ENCODE assay signal across 10 cellular contexts in the genomic region with DNA sequence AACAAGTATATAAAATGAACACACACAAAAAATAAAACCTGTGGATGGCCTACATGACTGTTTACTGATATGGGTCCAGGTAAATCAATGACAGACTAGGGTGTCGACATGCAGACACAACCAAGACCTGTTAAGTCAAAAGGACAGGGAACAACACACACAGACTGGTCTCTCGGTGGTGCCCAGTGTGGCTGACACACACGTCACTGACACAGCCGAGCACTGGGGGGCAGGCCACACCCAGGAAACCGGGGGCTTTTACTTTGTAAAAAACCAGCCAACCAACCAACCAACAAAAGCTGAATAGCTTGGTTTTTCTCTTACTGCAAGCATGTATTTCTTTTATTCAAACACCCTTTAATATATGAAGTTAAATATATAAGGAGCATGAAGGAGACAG. TPM values are rescaled to one million over a fixed set of nuclear protein-coding genes. Genes with fewer than 3 reads are reported as not detected.
DNase-seq lines count a peak whose midpoint lies in the region; ATAC-seq and TF ChIP-seq lines count a peak whose summit lies in the region.
"Had no signal": no experiment of that assay in that cellular context is flagged by ENCODE, and none has a peak within 500 bp of the region (broad histone marks: within the 10 kb centered on the region; RNA-seq: fewer than 3 reads in every experiment).

No MANE protein-coding gene starts in this region.

- H3K18ac ChIP-seq in IMR-90 (ENCODE audit: low read depth, low read length), result no peak overlapping the region

- H3K9me1 ChIP-seq in IMR-90 (ENCODE audit: insufficient read depth, low read length), result no peaks in the 10 kb centered on the region

- H2AFZ ChIP-seq in IMR-90 (replicated peaks; ENCODE audit: low read length, poor library complexity) (no peak overlapping the region), PC-9 (no peak overlapping the region)

- H2AK9ac ChIP-seq in IMR-90 (replicated peaks; ENCODE audit: low read depth, low read length, poor library complexity), result no peak overlapping the region

- BruUV-seq in IMR-90 (replicated peaks; lab: Mats Ljungman, UMichigan), result no TSS peak
- no TSS peak for BruUV-seq in PC-9 (replicated peaks; lab: Mats Ljungman, UMichigan)

- ATAC-seq in CD4-positive, alpha-beta T cell (ENCODE audit: poor library complexity), result peak; percentile 46
- ATAC-seq in IMR-90 (ENCODE audit: low read depth) (no peak), lower lobe of right lung (no peak), mucosa of descending colon (no peak), HG03457 (IDR thresholded peaks at IDR 0.05; ENCODE audit: unreplicated experiment) (no peak)
- ATAC-seq: heart left ventricle had no signal

- no peak for TF ChIP-seq CTCF in CD4-positive, alpha-beta T cell (IDR thresholded peaks at IDR 0.05)
- TF ChIP-seq CTCF in IMR-90 (conservative IDR thresholded peaks at IDR 0.05; ENCODE audit: low read depth, low read length) (no peak), lower lobe of right lung (IDR thresholded peaks at IDR 0.05) (no peak), mucosa of descending colon (IDR thresholded peaks at IDR 0.05) (no peak), PC-9 (conservative IDR thresholded peaks at IDR 0.05) (no peak)

- no peak overlapping the region for H2BK5ac ChIP-seq in IMR-90 (ENCODE audit: low read depth, low read length, poor library complexity, severe bottlenecking)

- H3K27ac Mint-ChIP-seq in CD4-positive, alpha-beta T cell, result no peak overlapping the region
- no peak overlapping the region for H3K27ac Mint-ChIP-seq in T-helper 2 cell treated with Interferon-gamma antibody and Interleukin-4, amounts not matched to agents 5 μg/mL and 100 μg/mL, for 36 hours

- CTCF ChIA-PET in CD4-positive, alpha-beta T cell (lab: Charles Lee), result interaction anchor here (1.6 kb wide), 1 partner anchor 10 kb away, joined by 3 read pairs; no protein-coding TSS in a partner anchor
- CTCF ChIA-PET in IMR-90 (lab: Yijun Ruan, JAX), result no interaction called here
- CTCF ChIA-PET in PC-9 (lab: Charles Lee), result no interaction called here

- dilution Hi-C loops in IMR-90 (cut with HindIII; ENCODE audit: low sequenced_read_pairs, unreplicated experiment), result no loop called here

- no peak overlapping the region for H4K5ac ChIP-seq in IMR-90 (ENCODE audit: low read depth, low read length)

- H3K27ac ChIP-seq in CD4-positive, alpha-beta T cell (ENCODE audit: low read depth, low read length), result no peak overlapping the region
- no peak overlapping the region for H3K27ac ChIP-seq in IMR-90 (ENCODE audit: insufficient read depth, low read length)
- H3K27ac ChIP-seq in lower lobe of right lung, result no peak overlapping the region
- H3K27ac ChIP-seq in PC-9, result no peak overlapping the region
- H3K27ac ChIP-seq: heart left ventricle had no signal

- no peak overlapping the region for H3K56ac ChIP-seq in IMR-90 (ENCODE audit: extremely low read depth, insufficient read depth, low read length)

- H4K8ac ChIP-seq in IMR-90 (ENCODE audit: low read depth in 2 of 2, low read length in 2 of 2), result no peak overlapping the region

- H4K20me1 ChIP-seq in IMR-90 (ENCODE audit: insufficient read depth, low read length), result no peaks in the 10 kb centered on the region
- H4K20me1 ChIP-seq in PC-9 (ENCODE audit: insufficient read depth), result no peaks in the 10 kb centered on the region; the same call in 1 of the 2 replicates

- no peaks in the 10 kb centered on the region for H3K79me1 ChIP-seq in IMR-90 (ENCODE audit: low read depth in 1 of 2, low read length in 2 of 2)

- H3K4me2 ChIP-seq in IMR-90 (ENCODE audit: low read depth, low read length), result no peak overlapping the region
- H3K4me2 ChIP-seq in PC-9, result no peak overlapping the region

- no peak overlapping the region for H3K14ac ChIP-seq in IMR-90 (replicated peaks; ENCODE audit: low read depth, low read length)

- 37% methylated on average over 3 of the region's 5 CpGs; no CpG with 5 or more reads in 1 of the 2 experiments for WGBS in IMR-90 (ENCODE audit: extremely low coverage in 2 of 2, insufficient read length in 1 of 2), 2 experiments

- DNase-seq in CD4-positive, alpha-beta T cell, result peak in 7 of 10 experiments; percentile 13 to 58 (median 29)
- DNase-seq in IMR-90 (no peak), activated T-cell treated with anti-CD3 and anti-CD28 coated beads for 1 hour (ENCODE audit: low read depth) (peak; percentile 11), lower lobe of right lung (peak; percentile 32), mucosa of descending colon (no peak), PC-9 (no peak)
- no peak for DNase-seq in T-helper 2 cell treated with Interferon-gamma antibody and Interleukin-4, amounts not matched to agents 5 μg/mL and 100 μg/mL, for 36 hours (ENCODE audit: low spot score)
- DNase-seq: heart left ventricle had no signal

- H2AK5ac ChIP-seq in IMR-90 (ENCODE audit: low read depth, low read length), result no peak overlapping the region

- no peak overlapping the region for H2BK15ac ChIP-seq in IMR-90 (ENCODE audit: low read depth, low read length)

- no peaks in the 10 kb centered on the region for H3K36me3 ChIP-seq in IMR-90 (ENCODE audit: control insufficient read depth, insufficient read depth, low read length)
- no peaks in the 10 kb centered on the region for H3K36me3 ChIP-seq in lower lobe of right lung
- no peaks in the 10 kb centered on the region for H3K36me3 ChIP-seq in mucosa of descending colon (ENCODE audit: low read depth)
- no peaks in the 10 kb centered on the region for H3K36me3 ChIP-seq in PC-9 (ENCODE audit: low read depth)
- H3K36me3 ChIP-seq: heart left ventricle had no signal

- no peaks in the 10 kb centered on the region for H3K9me2 ChIP-seq in PC-9 (ENCODE audit: insufficient read depth)

- H3K4me1 Mint-ChIP-seq in CD4-positive, alpha-beta T cell (ENCODE audit: low read depth), result peaks cover 4% of the 10 kb centered on the region
- H3K4me1 Mint-ChIP-seq in T-helper 2 cell treated with Interferon-gamma antibody and Interleukin-4, amounts not matched to agents 5 μg/mL and 100 μg/mL, for 36 hours (ENCODE audit: low read depth), result no peaks in the 10 kb centered on the region

- H3K4ac ChIP-seq in IMR-90 (ENCODE audit: low read depth, low read length), result no peak overlapping the region

- H3K4me1 ChIP-seq in IMR-90 (ENCODE audit: control insufficient read depth, insufficient read depth, low read length) (no peaks in the 10 kb centered on the region), lower lobe of right lung (no peaks in the 10 kb centered on the region), mucosa of descending colon (ENCODE audit: low read depth) (no peaks in the 10 kb centered on the region), PC-9 (replicated peaks; ENCODE audit: insufficient read depth) (no peaks in the 10 kb centered on the region)

- H3K4me3 Mint-ChIP-seq in CD4-positive, alpha-beta T cell, result no peak overlapping the region
- H3K4me3 Mint-ChIP-seq in T-helper 2 cell treated with Interferon-gamma antibody and Interleukin-4, amounts not matched to agents 5 μg/mL and 100 μg/mL, for 36 hours, result no peak overlapping the region

- peak; percentile 25; the same call in 1 of the 2 replicates for TF ChIP-seq RAD21 in IMR-90 (IDR thresholded peaks at IDR 0.05; ENCODE audit: low read length)

- no peak overlapping the region for H2BK120ac ChIP-seq in IMR-90 (ENCODE audit: low read depth, low read length)

- H3K9me3 ChIP-seq in CD4-positive, alpha-beta T cell (ENCODE audit: control insufficient read depth, low read length), result no peaks in the 10 kb centered on the region
- H3K9me3 ChIP-seq in IMR-90 (ENCODE audit: control insufficient read depth, insufficient read depth, low read length) (no peaks in the 10 kb centered on the region; the same call in 1 of the 2 replicates), lower lobe of right lung (no peaks in the 10 kb centered on the region), mucosa of descending colon (no peaks in the 10 kb centered on the region), PC-9 (ENCODE audit: insufficient read depth, low read depth) (no peaks in the 10 kb centered on the region)
- H3K9me3 ChIP-seq: heart left ventricle had no signal

- H3K27me3 ChIP-seq in CD4-positive, alpha-beta T cell (ENCODE audit: control insufficient read depth, insufficient read depth, low read length), result peaks cover 24% of the 10 kb centered on the region
- H3K27me3 ChIP-seq in IMR-90 (ENCODE audit: control insufficient read depth, insufficient read depth, low read length) (peaks cover 72% of the 10 kb centered on the region), lower lobe of right lung (ENCODE audit: low read depth) (peaks cover 51% of the 10 kb centered on the region), PC-9 (ENCODE audit: insufficient read depth, low read depth) (peaks cover 94% of the 10 kb centered on the region)

- no peak overlapping the region for H2BK20ac ChIP-seq in IMR-90 (ENCODE audit: low read depth, low read length)

- in situ Hi-C loops in IMR-90 (cut with MboI; ENCODE audit: low sequenced_read_pairs), result no loop called here

- H3F3A ChIP-seq in PC-9 (ENCODE audit: insufficient read depth, low read depth), result peaks cover 6% of the 10 kb centered on the region; the same call in 1 of the 2 replicates

- intact Hi-C loops in CD4-positive, alpha-beta T cell (cut with DNase I, micrococcal nuclease), result loop anchor here (2.0 to 5.0 kb wide), 3 partner anchors 113 to 391 kb away; no protein-coding TSS in a partner anchor
- intact Hi-C loops in IMR-90 (cut with micrococcal nuclease) (loop anchor here (10.0 kb wide), 1 partner anchor 121 kb away; no protein-coding TSS in a partner anchor), lower lobe of right lung (cut with DNase I) (no loop called here), mucosa of descending colon (cut with DNase I, micrococcal nuclease) (no loop called here), PC-9 (cut with micrococcal nuclease; ENCODE audit: unreplicated experiment) (no loop called here)

- no peaks in the 10 kb centered on the region for H3K9me3 Mint-ChIP-seq in CD4-positive, alpha-beta T cell
- no peaks in the 10 kb centered on the region for H3K9me3 Mint-ChIP-seq in T-helper 2 cell treated with Interferon-gamma antibody and Interleukin-4, amounts not matched to agents 5 μg/mL and 100 μg/mL, for 36 hours

- no peak overlapping the region for H3K4me3 ChIP-seq in IMR-90 (ENCODE audit: insufficient read depth, low read depth, low read length)
- H3K4me3 ChIP-seq in lower lobe of right lung, result no peak overlapping the region
- H3K4me3 ChIP-seq in mucosa of descending colon, result no peak overlapping the region
- no peak overlapping the region for H3K4me3 ChIP-seq in PC-9
- H3K4me3 ChIP-seq: heart left ventricle had no signal

- no peaks in the 10 kb centered on the region for H3K79me2 ChIP-seq in PC-9 (ENCODE audit: low read depth)

- H3K27me3 Mint-ChIP-seq in CD4-positive, alpha-beta T cell, result peaks cover 19% of the 10 kb centered on the region
- H3K27me3 Mint-ChIP-seq in T-helper 2 cell treated with Interferon-gamma antibody and Interleukin-4, amounts not matched to agents 5 μg/mL and 100 μg/mL, for 36 hours (ENCODE audit: low read depth), result peaks cover 3% of the 10 kb centered on the region

- H3K23ac ChIP-seq in IMR-90 (ENCODE audit: low read depth, low read length), result no peak overlapping the region

- no peak overlapping the region for H4K91ac ChIP-seq in IMR-90 (ENCODE audit: insufficient read depth, low read depth, low read length)

- TF ChIP-seq POLR2A in IMR-90 (IDR thresholded peaks at IDR 0.05; ENCODE audit: low read depth, low read length), result no peak

- H3K9ac ChIP-seq in IMR-90 (ENCODE audit: low read depth, low read length), result no peak overlapping the region

- no peaks in the 10 kb centered on the region for H3K36me3 Mint-ChIP-seq in CD4-positive, alpha-beta T cell (ENCODE audit: low read depth)
- no peaks in the 10 kb centered on the region for H3K36me3 Mint-ChIP-seq in T-helper 2 cell treated with Interferon-gamma antibody and Interleukin-4, amounts not matched to agents 5 μg/mL and 100 μg/mL, for 36 hours (ENCODE audit: low read depth)

- POLR2A ChIA-PET in CD4-positive, alpha-beta T cell (lab: Charles Lee), result no interaction called here
- POLR2A ChIA-PET in IMR-90 (lab: Charles Lee; ENCODE audit: unreplicated experiment) (no interaction called here), PC-9 (lab: Charles Lee; ENCODE audit: unreplicated experiment) (no interaction called here)

RNA-seq across cellular contexts. Expression of a gene that starts 5.0 kb away (rescaled TPM):
- not detected for total RNA-seq in CD4-positive, alpha-beta T cell
- total RNA-seq in IMR-90 (2012; rRNA removed) (not detected in 2 replicates), lower lobe of right lung (not detected), mucosa of descending colon (1 to 10 TPM; 2.0 to 3.9 (median 3.8) TPM), PC-9 (2021) (not detected in 2 replicates)
- not detected in 2 replicates for polyA plus RNA-seq in IMR-90 (2012; rRNA removed)
- polyA plus RNA-seq in IMR-90 (2012; cell fraction: cytosol; rRNA removed), result not detected in 2 replicates
- not detected in 2 replicates for polyA plus RNA-seq in IMR-90 (2012; cell fraction: nucleus; rRNA removed; ENCODE audit: low replicate concordance)
- total RNA-seq: heart left ventricle, myocyte had no signal

RNA-seq across cellular contexts. Expression of a gene that starts 31.9 kb away (rescaled TPM):
- 1 to 10 TPM; 1.7 to 1.8 TPM for total RNA-seq in CD4-positive, alpha-beta T cell
- total RNA-seq in IMR-90 (2012; rRNA removed) (not detected in 2 replicates), lower lobe of right lung (not detected), mucosa of descending colon (not detected), PC-9 (2021) (not detected in 2 replicates)
- polyA plus RNA-seq in IMR-90 (2012; rRNA removed), result not detected in 2 replicates
- not detected in 2 replicates for polyA plus RNA-seq in IMR-90 (2012; cell fraction: cytosol; rRNA removed)
- not detected in 2 replicates for polyA plus RNA-seq in IMR-90 (2012; cell fraction: nucleus; rRNA removed; ENCODE audit: low replicate concordance)
- polyA plus RNA-seq: heart left ventricle had no signal

Comparison
In these comparisons a context has a peak if more than half of its experiments do, and no peak if none do; other contexts are left out.
1. DNase-seq: peak in CD4-positive, alpha-beta T cell (7 of 10), activated T-cell treated with anti-CD3 and anti-CD28 coated beads for 1 hour (single experiment) and lower lobe of right lung (single experiment); none in IMR-90 (single experiment), mucosa of descending colon (0 of 3), PC-9 (0 of 2) and T-helper 2 cell treated with Interferon-gamma antibody and Interleukin-4, amounts not matched to agents 5 μg/mL and 100 μg/mL, for 36 hours (single experiment).
2. intact Hi-C loops: an anchor here in CD4-positive, alpha-beta T cell (2.0 to 5.0 kb wide) and IMR-90 (10.0 kb wide); none called in lower lobe of right lung, mucosa of descending colon and PC-9.